In the genomic region with DNA sequence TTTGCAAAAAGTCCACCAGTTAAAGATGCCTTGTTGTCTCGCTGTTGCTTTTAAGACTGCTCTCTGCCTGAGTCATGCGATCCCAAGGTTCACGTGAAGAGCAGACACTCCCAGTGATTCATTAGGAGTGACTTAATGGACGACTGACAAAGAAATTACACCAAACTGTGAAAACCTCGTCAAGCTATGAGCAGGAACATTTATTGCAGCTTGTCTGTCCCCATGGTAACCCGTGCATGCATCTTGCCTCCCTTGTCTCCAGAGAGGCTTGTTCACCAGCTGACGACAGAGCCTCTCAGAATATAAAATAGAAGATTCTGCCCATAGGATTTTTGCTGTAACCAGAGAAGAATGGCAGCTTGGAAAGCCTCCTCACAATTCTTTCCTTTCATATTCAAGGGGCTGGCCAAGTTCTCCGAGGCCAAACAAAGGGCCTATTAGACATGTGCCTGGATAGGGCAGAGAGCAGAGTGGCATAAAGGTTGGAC, we compare ENCODE assay signal across 9 cellular contexts.
A peak's percentile ranks its signal among the peaks of the same experiment; 100 is the strongest.
DNase-seq lines count a peak whose midpoint lies in the region; ATAC-seq and TF ChIP-seq lines count a peak whose summit lies in the region.
"Had no signal": no experiment of that assay in that cellular context is flagged by ENCODE, and none has a peak within 500 bp of the region (broad histone marks: within the 10 kb centered on the region; RNA-seq: fewer than 3 reads in every experiment).

No MANE protein-coding gene starts in this region.

- in situ Hi-C loops in GM13976 (cut with MboI; ENCODE audit: low sequenced_read_pairs, unreplicated experiment): no loop called here

- H3K36me3 Mint-ChIP-seq in osteocyte (ENCODE audit: unreplicated experiment): peaks cover 3% of the 10 kb centered on the region

- peaks cover 42% of the 10 kb centered on the region for H3K4me1 Mint-ChIP-seq in osteocyte (ENCODE audit: unreplicated experiment)

- no peak for ATAC-seq in HG03521 (IDR thresholded peaks at IDR 0.05; ENCODE audit: unreplicated experiment)
- ATAC-seq: left lobe of liver had no signal

- no peaks in the 10 kb centered on the region for H3K9me3 Mint-ChIP-seq in osteocyte (ENCODE audit: unreplicated experiment)

- H3K27me3 Mint-ChIP-seq in osteocyte (ENCODE audit: unreplicated experiment): no peaks in the 10 kb centered on the region

- H3K27ac Mint-ChIP-seq in osteocyte (ENCODE audit: unreplicated experiment): peak overlapping the region; percentile 97

- DNase-seq in EL: peak; percentile 97
- peak; percentile 84 for DNase-seq in NCI-H748 (lab: John Stamatoyannopoulos, UW; ENCODE audit: unreplicated experiment)
- peak; percentile 95 for DNase-seq in fibroblast of peridontal ligament (ENCODE audit: extremely low read depth)
- no peak for DNase-seq in osteocyte (ENCODE audit: extremely low spot score, unreplicated experiment)
- no peak for DNase-seq in MV-4-11 (lab: John Stamatoyannopoulos, UW)
- no peak for DNase-seq in GM13976 (ENCODE audit: low spot score)
- DNase-seq in NCI-H2081 (lab: John Stamatoyannopoulos, UW): no peak

- TF ChIP-seq CTCF in osteocyte (IDR thresholded peaks at IDR 0.05) (no peak), GM13976 (IDR thresholded peaks at IDR 0.05; ENCODE audit: borderline replicate concordance, control extremely low read depth, extremely low read depth, insufficient read depth, missing control alignments) (no peak)

- H3K4me3 Mint-ChIP-seq in osteocyte (ENCODE audit: unreplicated experiment): peak overlapping the region; percentile 34

Comparison
In these comparisons a context has a peak if more than half of its experiments do, and no peak if none do; other contexts are left out.
1. DNase-seq: peak in EL (single experiment), NCI-H748 (single experiment) and fibroblast of peridontal ligament (single experiment); none in osteocyte (single experiment), MV-4-11 (single experiment), GM13976 (single experiment) and NCI-H2081 (0 of 2).